Comparison of ENCODE assay signal across 22 cellular contexts in the genomic region with DNA sequence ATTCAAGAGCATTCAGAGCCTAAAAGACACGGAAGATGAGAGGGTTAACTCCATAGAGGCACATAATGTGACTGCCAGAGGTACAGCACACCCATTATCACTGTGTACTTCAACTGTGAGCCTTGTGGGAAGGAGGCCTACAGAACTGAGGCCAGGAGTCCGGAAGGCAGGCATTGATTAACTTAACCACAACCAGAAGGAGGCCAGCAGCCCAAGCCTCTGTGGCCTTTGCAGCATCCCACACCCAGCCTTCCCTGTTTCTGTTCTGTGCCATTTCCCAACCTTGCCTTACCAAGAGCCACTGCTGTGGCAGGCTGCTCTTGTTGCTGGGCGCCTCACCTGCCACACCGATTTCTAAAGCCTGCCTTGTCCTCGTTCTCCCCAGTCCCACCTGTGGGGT. TPM values are rescaled to one million over a fixed set of nuclear protein-coding genes. Genes with fewer than 3 reads are reported as not detected.
DNase-seq lines count a peak whose midpoint lies in the region; ATAC-seq and TF ChIP-seq lines count a peak whose summit lies in the region.
"Had no signal": no experiment of that assay in that cellular context is flagged by ENCODE, and none has a peak within 500 bp of the region (broad histone marks: within the 10 kb centered on the region; RNA-seq: fewer than 3 reads in every experiment).

No MANE protein-coding gene starts in this region.

- H3K4me1 Mint-ChIP-seq in activated naive CD4-positive, alpha-beta T cell treated with anti-CD3 and anti-CD28 coated beads for 36 hours (ENCODE audit: low read depth): no peaks in the 10 kb centered on the region
- no peaks in the 10 kb centered on the region for H3K4me1 Mint-ChIP-seq in central memory CD8-positive, alpha-beta T cell
- H3K4me1 Mint-ChIP-seq: CD14-positive monocyte had no signal

- TF ChIP-seq CTCF in smooth muscle cell (IDR thresholded peaks at IDR 0.05; ENCODE audit: borderline replicate concordance, insufficient read depth, poor library complexity, severe bottlenecking) (no peak), psoas muscle (IDR thresholded peaks at IDR 0.05) (no peak)

- WGBS in smooth muscle cell (ENCODE audit: low lambda C conversion rate): 77% methylated on average over 5 of the region's 5 CpGs
- WGBS in psoas muscle, 3 donors: 83 to 98% (median 92%) methylated on average over 5 of the region's 5 CpGs

- ATAC-seq in central memory CD8-positive, alpha-beta T cell (replicated peaks; ENCODE audit: extremely low read depth, poor library complexity, severe bottlenecking): no peak
- no peak for ATAC-seq in psoas muscle
- ATAC-seq in GM18505 (IDR thresholded peaks at IDR 0.05; ENCODE audit: unreplicated experiment): no peak
- ATAC-seq: A549, Panc1 had no signal

- no peak overlapping the region for H3K4me3 Mint-ChIP-seq in activated naive CD4-positive, alpha-beta T cell treated with anti-CD3 and anti-CD28 coated beads for 36 hours
- no peak overlapping the region for H3K4me3 Mint-ChIP-seq in central memory CD8-positive, alpha-beta T cell
- H3K4me3 Mint-ChIP-seq: CD14-positive monocyte had no signal

- H3K79me2 ChIP-seq in smooth muscle cell (ENCODE audit: low read depth): no peaks in the 10 kb centered on the region

- H3K27me3 ChIP-seq in smooth muscle cell (ENCODE audit: low read depth): no peaks in the 10 kb centered on the region
- H3K27me3 ChIP-seq in psoas muscle (ENCODE audit: insufficient read depth in 3 of 3, low read length in 2 of 3): no peaks in the 10 kb centered on the region

- H3K4me3 ChIP-seq in smooth muscle cell (no peak overlapping the region), psoas muscle (no peak overlapping the region)
- H3K4me3 ChIP-seq: A549 had no signal

- H3K4me2 ChIP-seq in smooth muscle cell: peak overlapping the region; percentile 40
- H3K4me2 ChIP-seq: A549 had no signal

- H4K20me1 ChIP-seq in smooth muscle cell (ENCODE audit: low read depth): no peaks in the 10 kb centered on the region

- no peak overlapping the region for H3K9ac ChIP-seq in smooth muscle cell (ENCODE audit: low read depth)

- H3K9me3 Mint-ChIP-seq in activated naive CD4-positive, alpha-beta T cell treated with anti-CD3 and anti-CD28 coated beads for 36 hours: no peaks in the 10 kb centered on the region
- no peaks in the 10 kb centered on the region for H3K9me3 Mint-ChIP-seq in central memory CD8-positive, alpha-beta T cell
- H3K9me3 Mint-ChIP-seq: CD14-positive monocyte had no signal

- H3K27me3 Mint-ChIP-seq in activated naive CD4-positive, alpha-beta T cell treated with anti-CD3 and anti-CD28 coated beads for 36 hours (ENCODE audit: low read depth): no peaks in the 10 kb centered on the region
- no peaks in the 10 kb centered on the region for H3K27me3 Mint-ChIP-seq in central memory CD8-positive, alpha-beta T cell

- peaks cover 11% of the 10 kb centered on the region for H3F3A ChIP-seq in smooth muscle cell (ENCODE audit: low read depth)

- peak overlapping the region; percentile 15 for H3K27ac Mint-ChIP-seq in activated naive CD4-positive, alpha-beta T cell treated with anti-CD3 and anti-CD28 coated beads for 36 hours
- peak overlapping the region; percentile 7 for H3K27ac Mint-ChIP-seq in central memory CD8-positive, alpha-beta T cell (ENCODE audit: low read depth)

- H3K4me1 ChIP-seq in smooth muscle cell (ENCODE audit: low read depth) (no peaks in the 10 kb centered on the region), psoas muscle (no peaks in the 10 kb centered on the region)
- H3K4me1 ChIP-seq: A549, Caco-2 had no signal

- TF ChIP-seq POLR2A in GM18505 (IDR thresholded peaks at IDR 0.05; ENCODE audit: borderline replicate concordance, extremely low read depth, insufficient read depth, insufficient read length): no peak

- peaks cover 31% of the 10 kb centered on the region for H3K36me3 Mint-ChIP-seq in activated naive CD4-positive, alpha-beta T cell treated with anti-CD3 and anti-CD28 coated beads for 36 hours (ENCODE audit: low read depth)
- H3K36me3 Mint-ChIP-seq in central memory CD8-positive, alpha-beta T cell (ENCODE audit: insufficient read depth): peaks cover 32% of the 10 kb centered on the region

- no peak overlapping the region for H2AFZ ChIP-seq in smooth muscle cell (ENCODE audit: low read depth)

- no peaks in the 10 kb centered on the region for H3K9me3 ChIP-seq in smooth muscle cell (replicated peaks; ENCODE audit: low read depth)
- no peaks in the 10 kb centered on the region for H3K9me3 ChIP-seq in psoas muscle
- H3K9me3 ChIP-seq: A549, Caco-2 had no signal

- H3K27ac ChIP-seq in smooth muscle cell (ENCODE audit: low read depth) (peak overlapping the region; percentile 55), psoas muscle (no peak overlapping the region)
- H3K27ac ChIP-seq: A549 had no signal

- no peak for DNase-seq in activated naive CD4-positive, alpha-beta T cell treated with anti-CD3 and anti-CD28 coated beads for 36 hours
- DNase-seq in activated naive CD4-positive, alpha-beta T cell treated with anti-CD3 and anti-CD28 coated beads, Interleukin-2, amount 50 U/mL, for 16 hours: no peak
- DNase-seq in OCI-M1 (lab: John Stamatoyannopoulos, UW): peak; percentile 51
- DNase-seq in central memory CD8-positive, alpha-beta T cell (ENCODE audit: low spot score in 2 of 2): no peak
- no peak for DNase-seq in smooth muscle cell (lab: John Stamatoyannopoulos, UW; ENCODE audit: unreplicated experiment)
- DNase-seq in central memory CD4-positive, alpha-beta T cell: no peak
- no peak for DNase-seq in psoas muscle
- DNase-seq: AML-193, Caco-2, DMS153, H7, Kasumi-1, MM.1S, NCI-H1930, NCI-H2171 treated with DMSO at 0.1 percent for 48 hours, NCI-H774 had no signal

- intact Hi-C loops in activated naive CD4-positive, alpha-beta T cell treated with anti-CD3 and anti-CD28 coated beads for 36 hours (cut with micrococcal nuclease): no loop called here
- intact Hi-C loops in psoas muscle (cut with DNase I): no loop called here

- CTCF ChIA-PET in activated naive CD4-positive, alpha-beta T cell treated with anti-CD3 and anti-CD28 coated beads for 36 hours (lab: Charles Lee): no interaction called here

- H3K36me3 ChIP-seq in smooth muscle cell (ENCODE audit: low read depth) (no peaks in the 10 kb centered on the region), psoas muscle (ENCODE audit: insufficient read depth in 1 of 2, low read depth in 1 of 2) (peaks cover 8 to 89% of the 10 kb centered on the region in 2 donors)

RNA-seq across cellular contexts. Expression of gene SIGLEC15, which starts 27.2 kb away (rescaled TPM):
- not detected for total RNA-seq in activated naive CD4-positive, alpha-beta T cell treated with anti-CD3 and anti-CD28 coated beads for 36 hours
- 0.09 and 0.58 TPM in 2 replicates for total RNA-seq in smooth muscle cell
- 1.4 and 3.1 TPM in 2 replicates for polyA plus RNA-seq in smooth muscle cell
- total RNA-seq in psoas muscle: not detected
- not detected for polyA plus RNA-seq in psoas muscle
- total RNA-seq: Caco-2, H7, NCI-H460, SK-MEL-5 had no signal
- polyA plus RNA-seq: A549 had no signal
